Comparison of ENCODE assay signal across 14 cellular contexts in the genomic region with DNA sequence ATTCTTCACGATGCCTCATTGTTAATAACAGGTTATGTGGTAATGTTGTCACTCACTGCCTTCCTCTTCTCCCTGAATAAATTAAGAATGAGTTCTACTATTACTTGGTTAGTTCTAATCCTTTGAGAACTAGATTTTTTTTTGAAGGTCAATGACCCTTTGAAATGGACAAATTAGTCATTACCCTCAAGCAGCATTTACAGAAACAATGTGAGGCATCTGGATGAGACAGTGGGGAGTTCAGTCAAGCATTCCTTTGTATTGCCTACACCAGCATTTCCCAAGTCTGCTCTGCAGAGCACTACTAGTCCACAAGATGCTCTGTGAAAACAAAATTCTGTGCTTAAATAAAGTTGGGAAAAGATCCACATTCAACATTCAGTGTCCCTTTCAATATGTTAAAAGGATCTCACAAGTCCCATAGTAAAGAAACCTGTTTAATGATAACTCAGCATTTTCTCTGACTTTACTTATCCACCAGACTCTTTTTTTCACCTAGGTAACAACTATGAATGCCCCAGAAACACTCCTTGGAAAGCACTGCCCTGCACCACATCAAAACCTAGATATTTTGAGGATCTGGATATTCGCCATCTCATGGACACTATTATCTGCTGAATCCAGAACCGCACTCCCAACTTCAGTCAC.
DNase-seq lines count a peak whose midpoint lies in the region; ATAC-seq and TF ChIP-seq lines count a peak whose summit lies in the region.
"Had no signal": no experiment of that assay in that cellular context is flagged by ENCODE, and none has a peak within 500 bp of the region (broad histone marks: within the 10 kb centered on the region; RNA-seq: fewer than 3 reads in every experiment).

No MANE protein-coding gene starts in this region.

- H3K9me3 Mint-ChIP-seq in activated T-cell treated with anti-CD3 and anti-CD28 coated beads, Interleukin-2, amount 50 U/mL, for 24 hours: no peaks in the 10 kb centered on the region

- H3K27ac Mint-ChIP-seq in activated T-cell treated with anti-CD3 and anti-CD28 coated beads, Interleukin-2, amount 50 U/mL, for 24 hours: no peak overlapping the region

- H3K4me1 Mint-ChIP-seq in activated T-cell treated with anti-CD3 and anti-CD28 coated beads, Interleukin-2, amount 50 U/mL, for 24 hours (ENCODE audit: low read depth): no peaks in the 10 kb centered on the region

- no peak overlapping the region for H3K4me3 Mint-ChIP-seq in activated T-cell treated with anti-CD3 and anti-CD28 coated beads, Interleukin-2, amount 50 U/mL, for 24 hours

- TF ChIP-seq CTCF in fibroblast of mammary gland (conservative IDR thresholded peaks at IDR 0.05; ENCODE audit: control insufficient read depth, insufficient read depth, low read depth, low read length): no peak
- no peak for TF ChIP-seq CTCF in omental fat pad (IDR thresholded peaks at IDR 0.05)

- peaks cover 45% of the 10 kb centered on the region for H3K27me3 Mint-ChIP-seq in activated T-cell treated with anti-CD3 and anti-CD28 coated beads, Interleukin-2, amount 50 U/mL, for 24 hours

- ATAC-seq in omental fat pad (ENCODE audit: low FRiP score) (peak; percentile 82), HG03565 (IDR thresholded peaks at IDR 0.05; ENCODE audit: unreplicated experiment) (no peak), GM21515 (IDR thresholded peaks at IDR 0.05; ENCODE audit: unreplicated experiment) (no peak)
- ATAC-seq: Right ventricle myocardium inferior had no signal

- DNase-seq in ELF-1 (ENCODE audit: low read depth, low spot score) (peak; percentile 39), RPMI7951 (ENCODE audit: low read depth) (peak; percentile 87), fibroblast of mammary gland (ENCODE audit: low read depth) (peak; percentile 91), omental fat pad (ENCODE audit: low spot score) (no peak), activated gamma-delta T cell (lab: John Stamatoyannopoulos, UW) (no peak)
- DNase-seq in activated T-cell treated with anti-CD3 and anti-CD28 coated beads, Interleukin-2, amount 50 U/mL, for 24 hours: no peak
- DNase-seq: activated CD8-positive, alpha-beta memory T cell treated with anti-CD3 and anti-CD28 coated beads, Interleukin-2, amount 50 U/mL, for 4 hours; amygdala; effector memory CD4-positive, alpha-beta T cell; NCI-H1105 treated with DMSO at 0.1 percent for 48 hours had no signal

- no peaks in the 10 kb centered on the region for H3K36me3 Mint-ChIP-seq in activated T-cell treated with anti-CD3 and anti-CD28 coated beads, Interleukin-2, amount 50 U/mL, for 24 hours (ENCODE audit: low read depth)

- no peak overlapping the region for H3K4me3 ChIP-seq in fibroblast of mammary gland (ENCODE audit: control insufficient read depth, low read depth, low read length)
- H3K4me3 ChIP-seq: suprapubic skin had no signal

Comparison
In these comparisons a context has a peak if more than half of its experiments do, and no peak if none do; other contexts are left out.
1. DNase-seq: peak in ELF-1 (single experiment), RPMI7951 (single experiment) and fibroblast of mammary gland (single experiment); none in omental fat pad (single experiment), activated gamma-delta T cell (single experiment) and activated T-cell treated with anti-CD3 and anti-CD28 coated beads, Interleukin-2, amount 50 U/mL, for 24 hours (single experiment).